1 cellular context compared by ENCODE assay signal in the genomic region with DNA sequence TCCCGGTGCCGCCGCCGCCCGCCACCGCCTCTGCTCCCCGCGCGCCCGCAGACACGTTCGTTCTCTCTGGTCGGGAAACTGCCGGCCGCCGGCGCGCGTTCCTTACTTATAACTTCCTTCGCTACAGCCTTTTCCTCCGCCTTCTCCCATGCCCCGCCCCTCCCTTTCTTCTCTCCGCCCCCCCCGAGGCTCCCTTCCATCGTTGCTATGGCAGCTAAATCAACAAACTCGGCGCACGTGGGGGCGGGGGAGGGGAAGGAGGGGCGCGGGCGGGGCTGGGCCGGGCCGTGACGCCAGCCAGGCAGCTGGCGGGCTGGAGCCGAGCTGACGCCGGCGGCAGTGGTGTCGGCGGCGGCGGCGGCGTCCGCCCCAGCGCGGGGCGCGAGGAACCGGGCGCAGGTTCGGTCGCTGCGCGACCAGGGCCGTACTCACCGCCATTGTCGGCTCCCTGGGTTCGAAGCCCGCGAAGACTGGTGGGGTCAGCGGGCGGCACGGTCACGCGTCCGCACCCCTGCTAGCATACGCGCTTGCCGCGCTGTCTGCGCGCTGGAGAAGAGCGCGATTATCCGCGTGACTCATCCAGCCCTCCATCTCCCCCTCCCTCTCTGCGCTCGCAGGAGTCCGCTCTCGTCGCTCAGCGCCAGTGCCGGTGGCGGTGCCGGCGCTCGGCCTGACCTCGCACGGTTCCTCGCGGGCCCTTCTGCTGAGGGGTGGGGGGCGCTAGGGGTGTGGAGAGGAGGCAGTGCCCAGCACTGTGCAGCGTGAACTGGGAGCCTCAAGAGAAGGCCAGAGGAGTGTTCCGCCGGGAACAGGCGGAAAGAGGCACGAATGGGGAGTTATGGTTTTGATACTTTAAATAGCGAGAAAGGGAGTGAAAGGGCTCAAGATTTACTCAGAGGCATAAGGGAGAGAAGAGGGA.
TF ChIP-seq lines count a peak whose summit lies in the region.

A gene (minus strand): TSS at position 83 of the 919 bp plus-strand sequence. CDS start 597 bp downstream, outside the sequence.

TF ChIP-seq in HEK293, 187 proteins besides CTCF, POLR2A, EP300 and RAD21 (continued from another document and continues in another):
- TF ChIP-seq, protein P1, sequence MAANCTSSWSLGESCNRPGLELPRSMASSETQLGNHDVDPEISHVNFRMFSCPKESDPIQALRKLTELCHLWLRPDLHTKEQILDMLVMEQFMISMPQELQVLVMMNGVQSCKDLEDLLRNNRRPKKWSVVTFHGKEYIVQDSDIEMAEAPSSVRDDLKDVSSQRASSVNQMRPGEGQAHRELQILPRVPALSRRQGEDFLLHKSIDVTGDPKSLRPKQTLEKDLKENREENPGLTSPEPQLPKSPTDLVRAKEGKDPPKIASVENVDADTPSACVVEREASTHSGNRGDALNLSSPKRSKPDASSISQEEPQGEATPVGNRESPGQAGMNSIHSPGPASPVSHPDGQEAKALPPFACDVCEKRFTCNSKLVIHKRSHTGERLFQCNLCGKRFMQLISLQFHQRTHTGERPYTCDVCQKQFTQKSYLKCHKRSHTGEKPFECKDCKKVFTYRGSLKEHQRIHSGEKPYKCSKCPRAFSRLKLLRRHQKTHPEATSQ (tag by site-specific recombination; IDR thresholded peaks at IDR 0.05), result no peak; the same call in 1 of the 2 replicates
- TF ChIP-seq ZNF24 (tag by site-specific recombination; IDR thresholded peaks at IDR 0.05) (no peak; the same call in 1 of the 2 replicates), ZBTB8A (tag by site-specific recombination; IDR thresholded peaks at IDR 0.05) (peak; percentile 88), ZFP37 (tag by site-specific recombination; IDR thresholded peaks at IDR 0.05) (peak; percentile 62; the same call in 1 of the 2 replicates), ZNF202 (tag by site-specific recombination; IDR thresholded peaks at IDR 0.05; ENCODE audit: borderline replicate concordance) (no peak), ZNF843 (tag by site-specific recombination; IDR thresholded peaks at IDR 0.05) (0 out of 2 replicates have a peak, but pooled peaks have one; percentile 45), ZBTB1 (tag by site-specific recombination; IDR thresholded peaks at IDR 0.05) (no peak), BCL11A (tag by site-specific recombination; IDR thresholded peaks at IDR 0.05; ENCODE audit: low read depth) (no peak), ZNF544 (tag by site-specific recombination; IDR thresholded peaks at IDR 0.05) (no peak), KLF10 (tag by site-specific recombination; IDR thresholded peaks at IDR 0.05) (peak; percentile 79; the same call in 1 of the 2 replicates), ZNF561 (tag by site-specific recombination; IDR thresholded peaks at IDR 0.05; ENCODE audit: borderline replicate concordance) (peak; percentile 75; the same call in 1 of the 2 replicates), ZBTB17 (tag by site-specific recombination; IDR thresholded peaks at IDR 0.05) (peak; percentile 94), KLF9 (tag by site-specific recombination; IDR thresholded peaks at IDR 0.05; ENCODE audit: low read depth) (no peak), ZNF23 (tag by site-specific recombination; IDR thresholded peaks at IDR 0.05; ENCODE audit: borderline replicate concordance) (no peak), YY2 (tag by site-specific recombination; IDR thresholded peaks at IDR 0.05) (no peak), SP7 (tag by site-specific recombination; IDR thresholded peaks at IDR 0.05) (peak; percentile 77), ZNF48 (tag by site-specific recombination; IDR thresholded peaks at IDR 0.05) (no peak), ZNF76 (tag by site-specific recombination; IDR thresholded peaks at IDR 0.05; ENCODE audit: borderline replicate concordance, low read depth) (no peak; the same call in 1 of the 2 replicates), ZBTB20 (tag by site-specific recombination; IDR thresholded peaks at IDR 0.05) (peak; percentile 20; the same call in 1 of the 2 replicates), KLF8 (tag by site-specific recombination; IDR thresholded peaks at IDR 0.05) (peak; percentile 47), ZNF501 (tag by site-specific recombination; IDR thresholded peaks at IDR 0.05) (peak; percentile 60), ZNF16 (tag by site-specific recombination; IDR thresholded peaks at IDR 0.05; ENCODE audit: low read depth) (no peak), MYNN (tag by site-specific recombination; IDR thresholded peaks at IDR 0.05; ENCODE audit: borderline replicate concordance) (no peak), ZBTB7A (tag by site-specific recombination; IDR thresholded peaks at IDR 0.05; ENCODE audit: low read depth) (no peak), ZNF596 (tag by site-specific recombination; IDR thresholded peaks at IDR 0.05) (no peak), ZNF19 (tag by site-specific recombination; IDR thresholded peaks at IDR 0.05; ENCODE audit: low read depth) (no peak), ZNF792 (tag by site-specific recombination; IDR thresholded peaks at IDR 0.05) (no peak), HOXC10 (CRISPR knock-in tag; IDR thresholded peaks at IDR 0.05) (no peak), RBAK (tag by site-specific recombination; IDR thresholded peaks at IDR 0.05) (no peak), ZNF623 (tag by site-specific recombination; IDR thresholded peaks at IDR 0.05) (no peak), ZNF324 (tag by site-specific recombination; IDR thresholded peaks at IDR 0.05) (peak; percentile 49; the same call in 1 of the 2 replicates), ZNF624 (tag by site-specific recombination; IDR thresholded peaks at IDR 0.05) (no peak), ZNF239 (tag by site-specific recombination; IDR thresholded peaks at IDR 0.05) (no peak), ZNF132 (tag by site-specific recombination; IDR thresholded peaks at IDR 0.05; ENCODE audit: borderline replicate concordance) (no peak), ZNF311 (tag by site-specific recombination; IDR thresholded peaks at IDR 0.05; ENCODE audit: borderline replicate concordance) (no peak), ZNF626 (tag by site-specific recombination; IDR thresholded peaks at IDR 0.05) (no peak), ZNF37A (tag by site-specific recombination; IDR thresholded peaks at IDR 0.05) (no peak), ZNF157 (tag by site-specific recombination; IDR thresholded peaks at IDR 0.05) (no peak), ZNF473 (tag by site-specific recombination; IDR thresholded peaks at IDR 0.05) (no peak), ZNF585B (tag by site-specific recombination; IDR thresholded peaks at IDR 0.05) (no peak), ZNF701 (tag by site-specific recombination; IDR thresholded peaks at IDR 0.05) (no peak), ZNF138 (tag by site-specific recombination; IDR thresholded peaks at IDR 0.05; ENCODE audit: borderline replicate concordance) (no peak)
- TF ChIP-seq, protein P2, sequence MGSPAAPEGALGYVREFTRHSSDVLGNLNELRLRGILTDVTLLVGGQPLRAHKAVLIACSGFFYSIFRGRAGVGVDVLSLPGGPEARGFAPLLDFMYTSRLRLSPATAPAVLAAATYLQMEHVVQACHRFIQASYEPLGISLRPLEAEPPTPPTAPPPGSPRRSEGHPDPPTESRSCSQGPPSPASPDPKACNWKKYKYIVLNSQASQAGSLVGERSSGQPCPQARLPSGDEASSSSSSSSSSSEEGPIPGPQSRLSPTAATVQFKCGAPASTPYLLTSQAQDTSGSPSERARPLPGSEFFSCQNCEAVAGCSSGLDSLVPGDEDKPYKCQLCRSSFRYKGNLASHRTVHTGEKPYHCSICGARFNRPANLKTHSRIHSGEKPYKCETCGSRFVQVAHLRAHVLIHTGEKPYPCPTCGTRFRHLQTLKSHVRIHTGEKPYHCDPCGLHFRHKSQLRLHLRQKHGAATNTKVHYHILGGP (tag by site-specific recombination; IDR thresholded peaks at IDR 0.05), result no peak
- TF ChIP-seq, protein P3, sequence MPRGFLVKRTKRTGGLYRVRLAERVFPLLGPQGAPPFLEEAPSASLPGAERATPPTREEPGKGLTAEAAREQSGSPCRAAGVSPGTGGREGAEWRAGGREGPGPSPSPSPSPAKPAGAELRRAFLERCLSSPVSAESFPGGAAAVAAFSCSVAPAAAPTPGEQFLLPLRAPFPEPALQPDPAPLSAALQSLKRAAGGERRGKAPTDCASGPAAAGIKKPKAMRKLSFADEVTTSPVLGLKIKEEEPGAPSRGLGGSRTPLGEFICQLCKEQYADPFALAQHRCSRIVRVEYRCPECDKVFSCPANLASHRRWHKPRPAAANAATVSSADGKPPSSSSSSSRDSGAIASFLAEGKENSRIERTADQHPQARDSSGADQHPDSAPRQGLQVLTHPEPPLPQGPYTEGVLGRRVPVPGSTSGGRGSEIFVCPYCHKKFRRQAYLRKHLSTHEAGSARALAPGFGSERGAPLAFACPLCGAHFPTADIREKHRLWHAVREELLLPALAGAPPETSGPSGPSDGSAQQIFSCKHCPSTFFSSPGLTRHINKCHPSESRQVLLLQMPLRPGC (tag by site-specific recombination; IDR thresholded peaks at IDR 0.05), result peak; percentile 47; the same call in 1 of the 2 replicates
- TF ChIP-seq, protein P4, sequence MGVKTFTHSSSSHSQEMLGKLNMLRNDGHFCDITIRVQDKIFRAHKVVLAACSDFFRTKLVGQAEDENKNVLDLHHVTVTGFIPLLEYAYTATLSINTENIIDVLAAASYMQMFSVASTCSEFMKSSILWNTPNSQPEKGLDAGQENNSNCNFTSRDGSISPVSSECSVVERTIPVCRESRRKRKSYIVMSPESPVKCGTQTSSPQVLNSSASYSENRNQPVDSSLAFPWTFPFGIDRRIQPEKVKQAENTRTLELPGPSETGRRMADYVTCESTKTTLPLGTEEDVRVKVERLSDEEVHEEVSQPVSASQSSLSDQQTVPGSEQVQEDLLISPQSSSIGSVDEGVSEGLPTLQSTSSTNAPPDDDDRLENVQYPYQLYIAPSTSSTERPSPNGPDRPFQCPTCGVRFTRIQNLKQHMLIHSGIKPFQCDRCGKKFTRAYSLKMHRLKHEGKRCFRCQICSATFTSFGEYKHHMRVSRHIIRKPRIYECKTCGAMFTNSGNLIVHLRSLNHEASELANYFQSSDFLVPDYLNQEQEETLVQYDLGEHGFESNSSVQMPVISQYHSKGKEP (tag by site-specific recombination; IDR thresholded peaks at IDR 0.05), result no peak
- TF ChIP-seq, protein P5, sequence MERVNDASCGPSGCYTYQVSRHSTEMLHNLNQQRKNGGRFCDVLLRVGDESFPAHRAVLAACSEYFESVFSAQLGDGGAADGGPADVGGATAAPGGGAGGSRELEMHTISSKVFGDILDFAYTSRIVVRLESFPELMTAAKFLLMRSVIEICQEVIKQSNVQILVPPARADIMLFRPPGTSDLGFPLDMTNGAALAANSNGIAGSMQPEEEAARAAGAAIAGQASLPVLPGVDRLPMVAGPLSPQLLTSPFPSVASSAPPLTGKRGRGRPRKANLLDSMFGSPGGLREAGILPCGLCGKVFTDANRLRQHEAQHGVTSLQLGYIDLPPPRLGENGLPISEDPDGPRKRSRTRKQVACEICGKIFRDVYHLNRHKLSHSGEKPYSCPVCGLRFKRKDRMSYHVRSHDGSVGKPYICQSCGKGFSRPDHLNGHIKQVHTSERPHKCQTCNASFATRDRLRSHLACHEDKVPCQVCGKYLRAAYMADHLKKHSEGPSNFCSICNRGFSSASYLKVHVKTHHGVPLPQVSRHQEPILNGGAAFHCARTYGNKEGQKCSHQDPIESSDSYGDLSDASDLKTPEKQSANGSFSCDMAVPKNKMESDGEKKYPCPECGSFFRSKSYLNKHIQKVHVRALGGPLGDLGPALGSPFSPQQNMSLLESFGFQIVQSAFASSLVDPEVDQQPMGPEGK (tag by site-specific recombination; IDR thresholded peaks at IDR 0.05), result peak; percentile 80
- TF ChIP-seq, protein P6, sequence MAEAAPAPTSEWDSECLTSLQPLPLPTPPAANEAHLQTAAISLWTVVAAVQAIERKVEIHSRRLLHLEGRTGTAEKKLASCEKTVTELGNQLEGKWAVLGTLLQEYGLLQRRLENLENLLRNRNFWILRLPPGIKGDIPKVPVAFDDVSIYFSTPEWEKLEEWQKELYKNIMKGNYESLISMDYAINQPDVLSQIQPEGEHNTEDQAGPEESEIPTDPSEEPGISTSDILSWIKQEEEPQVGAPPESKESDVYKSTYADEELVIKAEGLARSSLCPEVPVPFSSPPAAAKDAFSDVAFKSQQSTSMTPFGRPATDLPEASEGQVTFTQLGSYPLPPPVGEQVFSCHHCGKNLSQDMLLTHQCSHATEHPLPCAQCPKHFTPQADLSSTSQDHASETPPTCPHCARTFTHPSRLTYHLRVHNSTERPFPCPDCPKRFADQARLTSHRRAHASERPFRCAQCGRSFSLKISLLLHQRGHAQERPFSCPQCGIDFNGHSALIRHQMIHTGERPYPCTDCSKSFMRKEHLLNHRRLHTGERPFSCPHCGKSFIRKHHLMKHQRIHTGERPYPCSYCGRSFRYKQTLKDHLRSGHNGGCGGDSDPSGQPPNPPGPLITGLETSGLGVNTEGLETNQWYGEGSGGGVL (tag by site-specific recombination; IDR thresholded peaks at IDR 0.05), result peak; percentile 18; the same call in 1 of the 2 replicates
- TF ChIP-seq, protein P7, sequence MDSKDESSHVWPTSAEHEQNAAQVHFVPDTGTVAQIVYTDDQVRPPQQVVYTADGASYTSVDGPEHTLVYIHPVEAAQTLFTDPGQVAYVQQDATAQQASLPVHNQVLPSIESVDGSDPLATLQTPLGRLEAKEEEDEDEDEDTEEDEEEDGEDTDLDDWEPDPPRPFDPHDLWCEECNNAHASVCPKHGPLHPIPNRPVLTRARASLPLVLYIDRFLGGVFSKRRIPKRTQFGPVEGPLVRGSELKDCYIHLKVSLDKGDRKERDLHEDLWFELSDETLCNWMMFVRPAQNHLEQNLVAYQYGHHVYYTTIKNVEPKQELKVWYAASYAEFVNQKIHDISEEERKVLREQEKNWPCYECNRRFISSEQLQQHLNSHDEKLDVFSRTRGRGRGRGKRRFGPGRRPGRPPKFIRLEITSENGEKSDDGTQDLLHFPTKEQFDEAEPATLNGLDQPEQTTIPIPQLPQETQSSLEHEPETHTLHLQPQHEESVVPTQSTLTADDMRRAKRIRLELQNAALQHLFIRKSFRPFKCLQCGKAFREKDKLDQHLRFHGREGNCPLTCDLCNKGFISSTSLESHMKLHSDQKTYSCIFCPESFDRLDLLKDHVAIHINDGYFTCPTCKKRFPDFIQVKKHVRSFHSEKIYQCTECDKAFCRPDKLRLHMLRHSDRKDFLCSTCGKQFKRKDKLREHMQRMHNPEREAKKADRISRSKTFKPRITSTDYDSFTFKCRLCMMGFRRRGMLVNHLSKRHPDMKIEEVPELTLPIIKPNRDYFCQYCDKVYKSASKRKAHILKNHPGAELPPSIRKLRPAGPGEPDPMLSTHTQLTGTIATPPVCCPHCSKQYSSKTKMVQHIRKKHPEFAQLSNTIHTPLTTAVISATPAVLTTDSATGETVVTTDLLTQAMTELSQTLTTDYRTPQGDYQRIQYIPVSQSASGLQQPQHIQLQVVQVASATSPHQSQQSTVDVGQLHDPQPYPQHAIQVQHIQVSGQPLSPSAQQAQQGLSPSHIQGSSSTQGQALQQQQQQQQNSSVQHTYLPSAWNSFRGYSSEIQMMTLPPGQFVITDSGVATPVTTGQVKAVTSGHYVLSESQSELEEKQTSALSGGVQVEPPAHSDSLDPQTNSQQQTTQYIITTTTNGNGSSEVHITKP (tag by site-specific recombination; IDR thresholded peaks at IDR 0.05), result no peak
- TF ChIP-seq, protein P8, sequence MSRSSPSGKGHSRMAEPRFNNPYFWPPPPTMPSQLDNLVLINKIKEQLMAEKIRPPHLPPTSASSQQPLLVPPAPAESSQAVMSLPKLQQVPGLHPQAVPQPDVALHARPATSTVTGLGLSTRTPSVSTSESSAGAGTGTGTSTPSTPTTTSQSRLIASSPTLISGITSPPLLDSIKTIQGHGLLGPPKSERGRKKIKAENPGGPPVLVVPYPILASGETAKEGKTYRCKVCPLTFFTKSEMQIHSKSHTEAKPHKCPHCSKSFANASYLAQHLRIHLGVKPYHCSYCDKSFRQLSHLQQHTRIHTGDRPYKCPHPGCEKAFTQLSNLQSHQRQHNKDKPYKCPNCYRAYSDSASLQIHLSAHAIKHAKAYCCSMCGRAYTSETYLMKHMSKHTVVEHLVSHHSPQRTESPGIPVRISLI (tag by site-specific recombination; IDR thresholded peaks at IDR 0.05), result no peak
